In genomic region chr7:2116903-2117680, GRCh38 we compare ENCODE assay signal across 10 cellular contexts.
DNase-seq lines count a peak whose midpoint lies in the region; ATAC-seq, FAIRE-seq and TF ChIP-seq lines count a peak whose summit lies in the region.
"Had no signal": no experiment of that assay in that cellular context is flagged by ENCODE, and none has a peak within 500 bp of the region (broad histone marks: within the 10 kb centered on the region; RNA-seq: fewer than 3 reads in every experiment).

No MANE protein-coding gene starts in this region.

- H2AFZ ChIP-seq in HepG2 (ENCODE audit: low read length) = no peak overlapping the region

- FAIRE-seq in HepG2 (lab: Jason Lieb, UNC) = no peak
- FAIRE-seq in small intestine (lab: Jason Lieb, UNC) = no peak
- FAIRE-seq: A549 had no signal

- no peak for TF ChIP-seq CTCF in HepG2 (CRISPR knock-in tag; IDR thresholded peaks at IDR 0.05)
- TF ChIP-seq CTCF in tibial artery (IDR thresholded peaks at IDR 0.05) = no peak

- CTCF ChIA-PET in HepG2 (lab: Yijun Ruan, JAX; ENCODE audit: low intra/inter-chr PET ratio, low total read pairs) = no interaction called here

- peaks cover 28% of the 10 kb centered on the region for H3K4me1 ChIP-seq in HepG2 (ENCODE audit: insufficient read depth, low read length)
- peaks cover 0 to 30% (median 24%) of the 10 kb centered on the region in 4 donors for H3K4me1 ChIP-seq in tibial artery
- H3K4me1 ChIP-seq in small intestine (ENCODE audit: control insufficient read depth in 2 of 2, insufficient read depth in 1 of 2, low read depth in 1 of 2, low read length in 1 of 2) = no peaks in the 10 kb centered on the region
- peaks cover 14% of the 10 kb centered on the region for H3K4me1 ChIP-seq in effector memory CD4-positive, alpha-beta T cell (ENCODE audit: control insufficient read depth, insufficient read depth, low read length, poor library complexity, severe bottlenecking)

- ATAC-seq in HepG2 = no peak
- ATAC-seq in HG03025 (IDR thresholded peaks at IDR 0.05; ENCODE audit: low FRiP score, unreplicated experiment) = no peak

- no peak for TF ChIP-seq RAD21 in HepG2 (CRISPR knock-in tag; IDR thresholded peaks at IDR 0.05)

- TF ChIP-seq EP300 in HepG2 (IDR thresholded peaks at IDR 0.05; ENCODE audit: low read depth in 2 of 2, low read length in 2 of 2) = no peak
- TF ChIP-seq EP300 in HepG2 (CRISPR knock-in tag; IDR thresholded peaks at IDR 0.05; ENCODE audit: borderline replicate concordance) = no peak

- H3K27me3 ChIP-seq in HepG2 (ENCODE audit: control insufficient read depth in 1 of 2, insufficient read depth in 2 of 2, low read length in 2 of 2) = no peaks in the 10 kb centered on the region
- no peaks in the 10 kb centered on the region for H3K27me3 ChIP-seq in tibial artery
- H3K27me3 ChIP-seq in small intestine (ENCODE audit: control insufficient read depth in 2 of 2, insufficient read depth in 2 of 2, low read length in 2 of 2) = no peaks in the 10 kb centered on the region
- no peaks in the 10 kb centered on the region for H3K27me3 ChIP-seq in effector memory CD4-positive, alpha-beta T cell (replicated peaks; ENCODE audit: control insufficient read depth, insufficient read depth, low read length, poor library complexity, severe bottlenecking)

- H3K9me3 ChIP-seq in HepG2 (ENCODE audit: low read length) (no peaks in the 10 kb centered on the region), tibial artery (no peaks in the 10 kb centered on the region), small intestine (ENCODE audit: control insufficient read depth, low read depth) (no peaks in the 10 kb centered on the region)
- no peaks in the 10 kb centered on the region for H3K9me3 ChIP-seq in effector memory CD4-positive, alpha-beta T cell (ENCODE audit: control insufficient read depth, low read length)
- H3K9me3 ChIP-seq: A549 had no signal

- 79% methylated on average over 10 of the region's 14 CpGs for WGBS in HepG2 (ENCODE audit: low lambda C conversion rate)
- WGBS in small intestine, 3 donors = 60 to 74% (median 71%) methylated on average over 12 to 14 of the region's 14 CpGs

- H3K4me3 ChIP-seq in HepG2 (replicated peaks in 1 of 3; ENCODE audit: insufficient read depth in 1 of 3, low read depth in 2 of 3, low read length in 3 of 3) (no peak overlapping the region), tibial artery (no peak overlapping the region), small intestine (ENCODE audit: low read depth in 1 of 2, low read length in 2 of 2) (no peak overlapping the region)
- no peak overlapping the region for H3K4me3 ChIP-seq in effector memory CD4-positive, alpha-beta T cell (ENCODE audit: insufficient read depth, low read depth, low read length, poor library complexity, severe bottlenecking)
- H3K4me3 ChIP-seq: A549 had no signal

- H3K4me2 ChIP-seq in HepG2 (ENCODE audit: low read depth, low read length) = no peak overlapping the region
- H3K4me2 ChIP-seq: A549 had no signal

- in situ Hi-C loops in HepG2 (cut with HindIII; ENCODE audit: extremely low pct_ligation_motif_present, low pct_unique_long_range_greater_than_20kb) = no loop called here

- no peak for TF ChIP-seq POLR2A in HepG2 (IDR thresholded peaks at IDR 0.05; ENCODE audit: insufficient read depth in 1 of 2, low read depth in 2 of 2, low read length in 2 of 2)

- DNase-seq in SHP77 (lab: John Stamatoyannopoulos, UW) (peak; percentile 22 to 24), SHP77 treated with DMSO at 0.1 percent for 48 hours (lab: John Stamatoyannopoulos, UW) (no peak), cerebellar cortex (ENCODE audit: low spot score) (peak; percentile 45), HepG2 (ENCODE audit: low spot score) (no peak), tibial artery (peak; percentile 48 to 76), small intestine (no peak)
- DNase-seq in effector memory CD4-positive, alpha-beta T cell = no peak
- DNase-seq: stimulated activated CD4-positive, alpha-beta T cell treated with anti-CD3 and anti-CD28 coated beads, Interleukin-15, amount 100 ng/mL, for 24 hours had no signal

- no peak overlapping the region for H3K9ac ChIP-seq in HepG2 (ENCODE audit: insufficient read depth, low read depth, low read length)

- no peaks in the 10 kb centered on the region for H4K20me1 ChIP-seq in HepG2 (ENCODE audit: insufficient read depth, low read length)

- POLR2A ChIA-PET in HepG2 (lab: Yijun Ruan, JAX) = no interaction called here

- H3K36me3 ChIP-seq in HepG2 (replicated peaks in 1 of 2; ENCODE audit: control insufficient read depth in 1 of 2, insufficient read depth in 2 of 2, low read length in 2 of 2) = peaks cover 5 to 8% of the 10 kb centered on the region in 2 experiments; a peak in 3 of 5 replicates
- peaks cover 0 to 15% (median 0%) of the 10 kb centered on the region in 3 donors for H3K36me3 ChIP-seq in tibial artery
- no peaks in the 10 kb centered on the region for H3K36me3 ChIP-seq in small intestine (ENCODE audit: control insufficient read depth in 2 of 2, insufficient read depth in 2 of 2, low read length in 2 of 2)
- H3K36me3 ChIP-seq in effector memory CD4-positive, alpha-beta T cell (ENCODE audit: control insufficient read depth, insufficient read depth, low read length) = no peaks in the 10 kb centered on the region

- H3K27ac ChIP-seq in HepG2 (ENCODE audit: extremely low read length, insufficient read depth, low read length) (peak overlapping the region; percentile 20), tibial artery (peak overlapping the region in 1 of 2 donors; percentile 7), small intestine (ENCODE audit: low read depth in 1 of 2, low read length in 1 of 2) (no peak overlapping the region)
- H3K27ac ChIP-seq in effector memory CD4-positive, alpha-beta T cell (ENCODE audit: insufficient read depth, low read length, poor library complexity, severe bottlenecking) = no peak overlapping the region
- H3K27ac ChIP-seq: A549 had no signal

- intact Hi-C loops in HepG2 (cut with micrococcal nuclease; ENCODE audit: unreplicated experiment) = no loop called here
- intact Hi-C loops in tibial artery (cut with DNase I; ENCODE audit: low total_unique reads) = no loop called here

- peaks cover 2% of the 10 kb centered on the region for H3K79me2 ChIP-seq in HepG2 (ENCODE audit: insufficient read depth, low read length)

- BruUV-seq in HepG2 (replicated peaks; lab: Mats Ljungman, UMichigan) = no TSS peak

TF ChIP-seq in HepG2, 621 proteins besides CTCF, POLR2A, EP300 and RAD21:
- TF ChIP-seq ZNF431 (CRISPR knock-in tag; IDR thresholded peaks at IDR 0.05; ENCODE audit: borderline replicate concordance, low read depth) = no peak
- no peak for TF ChIP-seq ZBTB26 (CRISPR knock-in tag; IDR thresholded peaks at IDR 0.05; ENCODE audit: borderline replicate concordance)
- TF ChIP-seq HNF4G (IDR thresholded peaks at IDR 0.05; ENCODE audit: borderline replicate concordance, low read depth, low read length) = no peak
- no peak for TF ChIP-seq HNF4G (CRISPR knock-in tag; IDR thresholded peaks at IDR 0.05; ENCODE audit: borderline replicate concordance, low read depth)
- no peak for TF ChIP-seq ZNF317 (CRISPR knock-in tag; IDR thresholded peaks at IDR 0.05)
- TF ChIP-seq PRDM10 (CRISPR knock-in tag; IDR thresholded peaks at IDR 0.05; ENCODE audit: low read depth) = no peak
- TF ChIP-seq CREM (IDR thresholded peaks at IDR 0.05) = no peak
- no peak for TF ChIP-seq CREM (CRISPR knock-in tag; IDR thresholded peaks at IDR 0.05)
- no peak for TF ChIP-seq SYNCRIP (IDR thresholded peaks at IDR 0.05; ENCODE audit: insufficient read depth, low read depth, low read length)
- TF ChIP-seq YY1 (IDR thresholded peaks at IDR 0.05; ENCODE audit: insufficient read depth, insufficient replicate concordance, low read depth, low read length) = no peak
- TF ChIP-seq STAG1 (CRISPR knock-in tag; IDR thresholded peaks at IDR 0.05) = no peak
- no peak for TF ChIP-seq ZNF329 (CRISPR knock-in tag; IDR thresholded peaks at IDR 0.05; ENCODE audit: low read depth)
- TF ChIP-seq ZNF891 (CRISPR knock-in tag; IDR thresholded peaks at IDR 0.05) = no peak
- no peak for TF ChIP-seq MTA3 (CRISPR knock-in tag; IDR thresholded peaks at IDR 0.05)
- no peak for TF ChIP-seq ETV5 (CRISPR knock-in tag; IDR thresholded peaks at IDR 0.05; ENCODE audit: borderline replicate concordance)
- no peak for TF ChIP-seq RFXAP (CRISPR knock-in tag; IDR thresholded peaks at IDR 0.05; ENCODE audit: borderline replicate concordance)

Comparison
In these comparisons a context has a peak if more than half of its experiments do, and no peak if none do; other contexts are left out.
1. DNase-seq: peak in SHP77 (2 of 2), cerebellar cortex (single experiment) and tibial artery (2 of 2); none in SHP77 treated with DMSO at 0.1 percent for 48 hours (single experiment), HepG2 (single experiment), small intestine (single experiment) and effector memory CD4-positive, alpha-beta T cell (0 of 3).